ENCODE assay signal across 23 cellular contexts in genomic region chr7:133585003-133585668, GRCh38.
"Had no signal": no experiment of that assay in that cellular context is flagged by ENCODE, and none has a peak within 500 bp of the region (broad histone marks: within the 10 kb centered on the region; RNA-seq: fewer than 3 reads in every experiment).

No MANE protein-coding gene starts in this region.

- H3K4me3 ChIP-seq: coronary artery, esophagus squamous epithelium, gastroesophageal sphincter, sigmoid colon, smooth muscle cell, thyroid gland had no signal

- H3K27ac ChIP-seq: coronary artery, esophagus squamous epithelium, gastroesophageal sphincter, sigmoid colon, thyroid gland, WERI-Rb-1 had no signal

- H3K36me3 ChIP-seq: esophagus squamous epithelium, gastroesophageal sphincter, sigmoid colon, thyroid gland, WERI-Rb-1 had no signal

- H3K27ac Mint-ChIP-seq: activated CD4-positive, alpha-beta T cell treated with anti-CD3 and anti-CD28 coated beads, Interleukin-2, amount 10 ng/mL, durations not matched to agents 7 days and 5 days; activated CD8-positive, alpha-beta memory T cell treated with anti-CD3 and anti-CD28 coated beads, Interleukin-2, amount 10 ng/mL, durations not matched to agents 7 days and 5 days; activated CD8-positive, alpha-beta T cell treated with anti-CD3 and anti-CD28 coated beads for 36 hours; activated naive CD4-positive, alpha-beta T cell treated with anti-CD3 and anti-CD28 coated beads, Interleukin-2, amount 50 U/mL, for 72 hours; T-helper 1 cell treated with Interleukin-12 subunit alpha and Interleukin-12 subunit beta and Interleukin-4 antibody, amounts not matched to agents 30 μg/mL and 1 μg/mL, for 36 hours had no signal

- H3K4me1 ChIP-seq: esophagus squamous epithelium, gastroesophageal sphincter, thyroid gland had no signal

- H3K27me3 ChIP-seq: esophagus squamous epithelium, gastroesophageal sphincter, sigmoid colon, thyroid gland had no signal

- H3K9me3 Mint-ChIP-seq: neural crest cell had no signal

- H3K9me3 ChIP-seq: esophagus squamous epithelium, gastroesophageal sphincter, sigmoid colon, thyroid gland had no signal

- H3K4me1 Mint-ChIP-seq: activated CD4-positive, alpha-beta T cell treated with anti-CD3 and anti-CD28 coated beads, Interleukin-2, amount 10 ng/mL, durations not matched to agents 7 days and 5 days; activated CD8-positive, alpha-beta memory T cell treated with anti-CD3 and anti-CD28 coated beads, Interleukin-2, amount 10 ng/mL, durations not matched to agents 7 days and 5 days had no signal

- H3K4me3 Mint-ChIP-seq: activated CD4-positive, alpha-beta T cell treated with anti-CD3 and anti-CD28 coated beads, Interleukin-2, amount 10 ng/mL, durations not matched to agents 7 days and 5 days; activated CD8-positive, alpha-beta memory T cell treated with anti-CD3 and anti-CD28 coated beads, Interleukin-2, amount 10 ng/mL, durations not matched to agents 7 days and 5 days; activated CD8-positive, alpha-beta T cell treated with anti-CD3 and anti-CD28 coated beads for 36 hours; neural crest cell; T-helper 1 cell treated with Interleukin-12 subunit alpha and Interleukin-12 subunit beta and Interleukin-4 antibody, amounts not matched to agents 30 μg/mL and 1 μg/mL, for 36 hours had no signal

- H3K27me3 Mint-ChIP-seq: activated CD4-positive, alpha-beta T cell treated with anti-CD3 and anti-CD28 coated beads, Interleukin-2, amount 10 ng/mL, durations not matched to agents 7 days and 5 days; activated CD8-positive, alpha-beta memory T cell treated with anti-CD3 and anti-CD28 coated beads, Interleukin-2, amount 10 ng/mL, durations not matched to agents 7 days and 5 days; activated CD8-positive, alpha-beta T cell treated with anti-CD3 and anti-CD28 coated beads for 36 hours; naive B cell had no signal

- ATAC-seq: activated CD8-positive, alpha-beta memory T cell treated with anti-CD3 and anti-CD28 coated beads, Interleukin-2, amount 10 ng/mL, durations not matched to agents 7 days and 5 days; activated CD8-positive, alpha-beta T cell treated with anti-CD3 and anti-CD28 coated beads for 36 hours; activated naive CD4-positive, alpha-beta T cell treated with anti-CD3 and anti-CD28 coated beads, Interleukin-2, amount 50 U/mL, for 72 hours; gastroesophageal sphincter had no signal

- DNase-seq: activated CD4-positive, alpha-beta T cell treated with anti-CD3 and anti-CD28 coated beads, Interleukin-2, amount 10 ng/mL, durations not matched to agents 7 days and 5 days; activated CD4-positive, CD25-positive, alpha-beta regulatory T cell treated with anti-CD3 and anti-CD28 coated beads, Interleukin-2, amount 50 U/mL, for 72 hours; activated CD8-positive, alpha-beta memory T cell treated with anti-CD3 and anti-CD28 coated beads, Interleukin-2, amount 10 ng/mL, durations not matched to agents 7 days and 5 days; activated CD8-positive, alpha-beta T cell treated with anti-CD3 and anti-CD28 coated beads for 36 hours; activated T-cell treated with anti-CD3 and anti-CD28 coated beads for 4 hours; esophagus squamous epithelium; head of caudate nucleus; mesendoderm; naive B cell; occipital lobe; retina; sigmoid colon; stimulated activated CD4-positive, alpha-beta T cell treated with anti-CD3 and anti-CD28 coated beads, Interleukin-15, amount 100 ng/mL, for 24 hours; stimulated activated naive CD4-positive, alpha-beta T cell treated with Interleukin-2 at 50 U/mL for 16 hours; T1000; thyroid gland; WERI-Rb-1 had no signal
